Comparison of ENCODE assay signal across 20 cellular contexts in genomic region chrX:135416546-135416945, GRCh38.
"Had no signal": no experiment of that assay in that cellular context is flagged by ENCODE, and none has a peak within 500 bp of the region (broad histone marks: within the 10 kb centered on the region; RNA-seq: fewer than 3 reads in every experiment).

No MANE protein-coding gene starts in this region.

- H3K36me3 Mint-ChIP-seq: activated naive CD8-positive, alpha-beta T cell; immature natural killer cell; neural progenitor cell; stimulated activated effector memory CD8-positive, alpha-beta T cell treated with anti-CD3 and anti-CD28 coated beads, Interleukin-12 subunit alpha, Interleukin-12 subunit beta, amount 100 ng/mL, for 72 hours had no signal

- H3K9me3 ChIP-seq: psoas muscle, sigmoid colon, thoracic aorta had no signal

- H3K27me3 ChIP-seq: brain microvascular endothelial cell, neural progenitor cell, sigmoid colon had no signal

- ATAC-seq: activated CD4-positive, alpha-beta T cell treated with anti-CD3 and anti-CD28 coated beads for 36 hours; activated T-cell treated with anti-CD3 and anti-CD28 coated beads, Interleukin-2, amount 50 U/mL, for 72 hours; left colon; psoas muscle; stimulated activated effector memory CD8-positive, alpha-beta T cell treated with anti-CD3 and anti-CD28 coated beads, Interleukin-12 subunit alpha, Interleukin-12 subunit beta, amount 100 ng/mL, for 72 hours; T-helper 17 cell had no signal

- H3K27me3 Mint-ChIP-seq: activated CD4-positive, alpha-beta T cell treated with anti-CD3 and anti-CD28 coated beads for 36 hours; activated naive CD8-positive, alpha-beta T cell; T-helper 17 cell had no signal

- H3K4me1 Mint-ChIP-seq: immature natural killer cell; neural progenitor cell; stimulated activated effector memory CD8-positive, alpha-beta T cell treated with anti-CD3 and anti-CD28 coated beads, Interleukin-12 subunit alpha, Interleukin-12 subunit beta, amount 100 ng/mL, for 72 hours had no signal

- H3K27ac ChIP-seq: brain microvascular endothelial cell, neural progenitor cell, psoas muscle, sigmoid colon, thoracic aorta had no signal

- H3K4me3 ChIP-seq: lung, neural progenitor cell, psoas muscle, sigmoid colon, thoracic aorta had no signal

- H3K36me3 ChIP-seq: brain microvascular endothelial cell, neural progenitor cell, sigmoid colon, thoracic aorta had no signal

- H3K9me3 Mint-ChIP-seq: activated CD4-positive, alpha-beta memory T cell treated with anti-CD3 and anti-CD28 coated beads, Interleukin-2, amount 10 ng/mL, durations not matched to agents 7 days and 5 days; dendritic cell treated with granulocyte-macrophage colony-stimulating factor and Interleukin-4, amounts not matched to agents 40 ng/mL and 50 ng/mL, for 4 days; immature natural killer cell; stimulated activated effector memory CD8-positive, alpha-beta T cell treated with anti-CD3 and anti-CD28 coated beads, Interleukin-12 subunit alpha, Interleukin-12 subunit beta, amount 100 ng/mL, for 72 hours had no signal

- DNase-seq: activated CD4-positive, alpha-beta memory T cell treated with anti-CD3 and anti-CD28 coated beads, Interleukin-2, amount 10 ng/mL, durations not matched to agents 7 days and 5 days; activated CD4-positive, alpha-beta T cell treated with anti-CD3 and anti-CD28 coated beads for 36 hours; activated CD8-positive, alpha-beta memory T cell treated with anti-CD3 and anti-CD28 coated beads, Interleukin-2, amount 50 U/mL, for 4 hours; activated gamma-delta T cell treated with Interleukin-2 at 50 U/mL for 16 hours; activated T-cell treated with anti-CD3 and anti-CD28 coated beads, Interleukin-2, amount 50 U/mL, for 72 hours; brain microvascular endothelial cell; effector memory CD4-positive, alpha-beta T cell; head of caudate nucleus; immature natural killer cell; left colon; psoas muscle; sigmoid colon; stimulated activated CD4-positive, alpha-beta T cell treated with anti-CD3 and anti-CD28 coated beads, Interleukin-2, amount 100 ng/mL, for 24 hours; T-helper 17 cell had no signal

- H3K4me1 ChIP-seq: neural progenitor cell, psoas muscle, sigmoid colon had no signal

- H3K4me3 Mint-ChIP-seq: activated CD4-positive, alpha-beta memory T cell treated with anti-CD3 and anti-CD28 coated beads, Interleukin-2, amount 10 ng/mL, durations not matched to agents 7 days and 5 days; activated CD4-positive, alpha-beta T cell treated with anti-CD3 and anti-CD28 coated beads for 36 hours; activated naive CD8-positive, alpha-beta T cell; activated T-cell treated with anti-CD3 and anti-CD28 coated beads, Interleukin-2, amount 50 U/mL, for 72 hours; dendritic cell treated with granulocyte-macrophage colony-stimulating factor and Interleukin-4, amounts not matched to agents 40 ng/mL and 50 ng/mL, for 4 days; immature natural killer cell; neural progenitor cell; stimulated activated effector memory CD8-positive, alpha-beta T cell treated with anti-CD3 and anti-CD28 coated beads, Interleukin-12 subunit alpha, Interleukin-12 subunit beta, amount 100 ng/mL, for 72 hours; T-helper 17 cell had no signal

- H3K27ac Mint-ChIP-seq: activated CD4-positive, alpha-beta memory T cell treated with anti-CD3 and anti-CD28 coated beads, Interleukin-2, amount 10 ng/mL, durations not matched to agents 7 days and 5 days; activated CD4-positive, alpha-beta T cell treated with anti-CD3 and anti-CD28 coated beads for 36 hours; activated naive CD8-positive, alpha-beta T cell; activated T-cell treated with anti-CD3 and anti-CD28 coated beads, Interleukin-2, amount 50 U/mL, for 72 hours; dendritic cell treated with granulocyte-macrophage colony-stimulating factor and Interleukin-4, amounts not matched to agents 40 ng/mL and 50 ng/mL, for 4 days; immature natural killer cell; neural progenitor cell; stimulated activated effector memory CD8-positive, alpha-beta T cell treated with anti-CD3 and anti-CD28 coated beads, Interleukin-12 subunit alpha, Interleukin-12 subunit beta, amount 100 ng/mL, for 72 hours; T-helper 17 cell had no signal
